12 cellular contexts compared by ENCODE assay signal in genomic region chr1:218711884-218712674, GRCh38.
DNase-seq lines count a peak whose midpoint lies in the region; ATAC-seq and TF ChIP-seq lines count a peak whose summit lies in the region.
"Had no signal": no experiment of that assay in that cellular context is flagged by ENCODE, and none has a peak within 500 bp of the region (broad histone marks: within the 10 kb centered on the region; RNA-seq: fewer than 3 reads in every experiment).

No MANE protein-coding gene starts in this region.

- no peaks in the 10 kb centered on the region for H3K4me1 Mint-ChIP-seq in activated CD4-positive, alpha-beta T cell treated with anti-CD3 and anti-CD28 coated beads, Interleukin-2, amount 10 ng/mL, durations not matched to agents 7 days and 5 days

- TF ChIP-seq CTCF in mammary epithelial cell (conservative IDR thresholded peaks at IDR 0.05 in 1 of 2, IDR thresholded peaks at IDR 0.05 in 1 of 2; ENCODE audit: extremely low read depth in 1 of 2, insufficient read depth in 1 of 2, low read depth in 1 of 2, low read length in 2 of 2): no peak
- no peak for TF ChIP-seq CTCF in uterus (IDR thresholded peaks at IDR 0.05)

- BruUV-seq in mammary epithelial cell (replicated peaks; lab: Mats Ljungman, UMichigan): TSS peak; percentile 87

- no peaks in the 10 kb centered on the region for H3K27me3 ChIP-seq in mammary epithelial cell (ENCODE audit: insufficient read depth, low read length)
- H3K27me3 ChIP-seq in uterus: no peaks in the 10 kb centered on the region
- H3K27me3 ChIP-seq: dorsolateral prefrontal cortex had no signal

- intact Hi-C loops in Right ventricle myocardium inferior (cut with DNase I): no loop called here
- intact Hi-C loops in cardiac septum (cut with DNase I): no loop called here
- intact Hi-C loops in mammary epithelial cell (cut with micrococcal nuclease): loop anchor here (2.0 kb wide), 2 partner anchors 93 to 215 kb away; no protein-coding TSS in a partner anchor
- intact Hi-C loops in uterus (cut with DNase I; ENCODE audit: low total_unique reads): no loop called here

- peaks cover 2% of the 10 kb centered on the region for H3K9me3 Mint-ChIP-seq in activated CD4-positive, alpha-beta T cell treated with anti-CD3 and anti-CD28 coated beads, Interleukin-2, amount 10 ng/mL, durations not matched to agents 7 days and 5 days

- no peaks in the 10 kb centered on the region for H4K20me1 ChIP-seq in mammary epithelial cell (ENCODE audit: insufficient read depth, low read length)

- peak overlapping the region; percentile 87 for H3K27ac ChIP-seq in mammary epithelial cell (ENCODE audit: insufficient read depth, low read depth, low read length)
- no peak overlapping the region for H3K27ac ChIP-seq in uterus
- H3K27ac ChIP-seq: dorsolateral prefrontal cortex had no signal

- no peaks in the 10 kb centered on the region for H3K36me3 Mint-ChIP-seq in activated CD4-positive, alpha-beta T cell treated with anti-CD3 and anti-CD28 coated beads, Interleukin-2, amount 10 ng/mL, durations not matched to agents 7 days and 5 days (ENCODE audit: low read depth)

- no peaks in the 10 kb centered on the region for H3K27me3 Mint-ChIP-seq in activated CD4-positive, alpha-beta T cell treated with anti-CD3 and anti-CD28 coated beads, Interleukin-2, amount 10 ng/mL, durations not matched to agents 7 days and 5 days

- H3K79me2 ChIP-seq in mammary epithelial cell (ENCODE audit: insufficient read depth, low read length): no peaks in the 10 kb centered on the region

- CTCF ChIA-PET in mammary epithelial cell (lab: Charles Lee; ENCODE audit: low non-redundant PET): interaction anchor here (0.6 kb wide), 1 partner anchor 355 kb away, joined by 3 read pairs; no protein-coding TSS in a partner anchor
- CTCF ChIA-PET in activated CD4-positive, alpha-beta T cell treated with anti-CD3 and anti-CD28 coated beads, Interleukin-2, amount 10 ng/mL, durations not matched to agents 7 days and 5 days (lab: Charles Lee): no interaction called here

- WGBS in mammary epithelial cell (ENCODE audit: low coverage, missing lambda C conversion rate): 3% methylated on average over 9 of the region's 9 CpGs

- no peak overlapping the region for H3K27ac Mint-ChIP-seq in activated CD4-positive, alpha-beta T cell treated with anti-CD3 and anti-CD28 coated beads, Interleukin-2, amount 10 ng/mL, durations not matched to agents 7 days and 5 days

- H2AFZ ChIP-seq in mammary epithelial cell (ENCODE audit: low read depth, low read length): peak overlapping the region; percentile 73

- no peak for TF ChIP-seq POLR2A in uterus (IDR thresholded peaks at IDR 0.05)

- H3K9ac ChIP-seq in mammary epithelial cell (ENCODE audit: insufficient read depth, low read length): no peak overlapping the region

- DNase-seq in Right ventricle myocardium inferior (ENCODE audit: missing footprints) (no peak), cardiac septum (ENCODE audit: low spot score) (no peak), mammary epithelial cell (peak; percentile 81), iris pigment epithelial cell (ENCODE audit: low read depth) (peak; percentile 43), uterus (peak; percentile 49 to 80), pons (ENCODE audit: low spot score) (no peak), KG1 (lab: John Stamatoyannopoulos, UW) (no peak)
- no peak for DNase-seq in activated CD4-positive, alpha-beta T cell treated with anti-CD3 and anti-CD28 coated beads, Interleukin-2, amount 10 ng/mL, durations not matched to agents 7 days and 5 days
- DNase-seq: dorsolateral prefrontal cortex, hippocampal formation, NCI-H2081 had no signal

- H3K4me1 ChIP-seq in mammary epithelial cell (ENCODE audit: insufficient read depth, low read length): peaks cover 34% of the 10 kb centered on the region
- no peaks in the 10 kb centered on the region for H3K4me1 ChIP-seq in uterus

- H3K36me3 ChIP-seq in mammary epithelial cell (ENCODE audit: insufficient read depth, low read length) (no peaks in the 10 kb centered on the region), uterus (no peaks in the 10 kb centered on the region)

- in situ Hi-C loops in mammary epithelial cell (cut with MboI; ENCODE audit: low sequenced_read_pairs in 2 of 2): loop anchor here in 1 of 2 donors (25.0 kb wide), 2 partner anchors 350 to 375 kb away; partner anchors contain the start of gene TGFB2

- H3K4me2 ChIP-seq in mammary epithelial cell (ENCODE audit: insufficient read depth, low read depth, low read length): peak overlapping the region; percentile 16
- H3K4me2 ChIP-seq: smooth muscle cell had no signal

- H3K9me3 ChIP-seq in mammary epithelial cell (replicated peaks; ENCODE audit: insufficient read depth, low read length) (no peaks in the 10 kb centered on the region), uterus (no peaks in the 10 kb centered on the region)

- H3K4me3 ChIP-seq in mammary epithelial cell (replicated peaks in 1 of 3; ENCODE audit: insufficient read depth in 1 of 3, low read depth in 2 of 3, low read length in 3 of 3): no peak overlapping the region
- H3K4me3 ChIP-seq in uterus: no peak overlapping the region
- H3K4me3 ChIP-seq: dorsolateral prefrontal cortex, smooth muscle cell had no signal

- dilution Hi-C loops in mammary epithelial cell (cut with HindIII; ENCODE audit: low sequenced_read_pairs): no loop called here

- ATAC-seq in Right ventricle myocardium inferior: peak; percentile 87

- H3K4me3 Mint-ChIP-seq in activated CD4-positive, alpha-beta T cell treated with anti-CD3 and anti-CD28 coated beads, Interleukin-2, amount 10 ng/mL, durations not matched to agents 7 days and 5 days: no peak overlapping the region

- POLR2A ChIA-PET in activated CD4-positive, alpha-beta T cell treated with anti-CD3 and anti-CD28 coated beads, Interleukin-2, amount 10 ng/mL, durations not matched to agents 7 days and 5 days (lab: Charles Lee): no interaction called here

Comparison
In these comparisons a context has a peak if more than half of its experiments do, and no peak if none do; other contexts are left out.
1. DNase-seq: peak in mammary epithelial cell (single experiment), iris pigment epithelial cell (single experiment) and uterus (2 of 2); none in Right ventricle myocardium inferior (single experiment), cardiac septum (single experiment), pons (single experiment), KG1 (single experiment) and activated CD4-positive, alpha-beta T cell treated with anti-CD3 and anti-CD28 coated beads, Interleukin-2, amount 10 ng/mL, durations not matched to agents 7 days and 5 days (single experiment).